In genomic region chr7:2663121-2663886, GRCh38 we compare ENCODE assay signal across 20 cellular contexts. TPM values are rescaled to one million over a fixed set of nuclear protein-coding genes. Genes with fewer than 3 reads are reported as not detected.
DNase-seq lines count a peak whose midpoint lies in the region; ATAC-seq, FAIRE-seq and TF ChIP-seq lines count a peak whose summit lies in the region.
"Had no signal": no experiment of that assay in that cellular context is flagged by ENCODE, and none has a peak within 500 bp of the region (broad histone marks: within the 10 kb centered on the region; RNA-seq: fewer than 3 reads in every experiment).

No MANE protein-coding gene starts in this region.

- POLR2A ChIA-PET in SK-N-SH (lab: Yijun Ruan, JAX) = no interaction called here

- TF ChIP-seq CTCF in SK-N-SH (IDR thresholded peaks at IDR 0.05) (no peak), cardiac muscle cell (IDR thresholded peaks at IDR 0.05; ENCODE audit: low read depth, low read length) (no peak), dorsolateral prefrontal cortex (IDR thresholded peaks at IDR 0.05 in 54 of 56, conservative IDR thresholded peaks at IDR 0.05 in 2 of 56; ENCODE audit: low read depth in 1 of 56, partially characterized antibody in 56 of 56) (no peak)

- ATAC-seq in SK-N-SH treated with all-trans-retinoic acid at 6 μM for 48 hours (no peak), GM21576 (IDR thresholded peaks at IDR 0.05; ENCODE audit: unreplicated experiment) (no peak), HG03342 (IDR thresholded peaks at IDR 0.05; ENCODE audit: unreplicated experiment) (no peak)
- ATAC-seq: foreskin keratinocyte; naive thymus-derived CD8-positive, alpha-beta T cell had no signal

- intact Hi-C loops in dorsolateral prefrontal cortex (cut with DNase I) = loop anchor here (5.0 to 10.0 kb wide), 2 partner anchors 96 to 209 kb away; no protein-coding TSS in a partner anchor

- H3K9me2 ChIP-seq in SK-N-SH = no peaks in the 10 kb centered on the region

- H3K4me3 ChIP-seq in SK-N-SH (ENCODE audit: low read depth in 2 of 2, low read length in 1 of 2) = no peak overlapping the region
- H3K4me3 ChIP-seq in cardiac muscle cell = no peak overlapping the region
- no peak overlapping the region for H3K4me3 ChIP-seq in dorsolateral prefrontal cortex
- H3K4me3 ChIP-seq: SJCRH30, smooth muscle cell had no signal

- no peaks in the 10 kb centered on the region for H3K79me2 ChIP-seq in SK-N-SH (ENCODE audit: insufficient read depth)

- H3K4me1 ChIP-seq in SK-N-SH (ENCODE audit: control insufficient read depth in 1 of 2, insufficient read depth in 2 of 2, low read depth in 1 of 2, low read length in 1 of 2) = peaks cover 0 to 42% of the 10 kb centered on the region in 2 experiments; a peak in 1 of 4 replicates
- no peaks in the 10 kb centered on the region for H3K4me1 ChIP-seq in cardiac muscle cell (ENCODE audit: low read depth)
- H3K4me1 ChIP-seq: foreskin keratinocyte, SJCRH30 had no signal

- H3K27ac ChIP-seq in SK-N-SH (ENCODE audit: low read depth in 2 of 2, low read length in 1 of 2) = peak overlapping the region in 1 of 2 experiments; percentile 63; a peak in 1 of 4 replicates
- H3K27ac ChIP-seq in cardiac muscle cell = peak overlapping the region; percentile 51
- H3K27ac ChIP-seq in dorsolateral prefrontal cortex = peak overlapping the region in 2 of 59 donors; percentile 3 to 5
- H3K27ac ChIP-seq: foreskin keratinocyte, SJCRH30 had no signal

- H2AFZ ChIP-seq in SK-N-SH (ENCODE audit: low read depth) = no peak overlapping the region

- H3F3A ChIP-seq in SK-N-SH (replicated peaks; ENCODE audit: insufficient read depth) = no peaks in the 10 kb centered on the region

- 87% methylated on average over 21 of the region's 30 CpGs for WGBS in SK-N-SH (ENCODE audit: low lambda C conversion rate)

- H3K36me3 ChIP-seq in SK-N-SH (replicated peaks in 1 of 2; ENCODE audit: control insufficient read depth in 1 of 2, insufficient read depth in 2 of 2, low read length in 1 of 2) (peaks cover 6 to 52% of the 10 kb centered on the region in 2 experiments), cardiac muscle cell (peaks cover 3% of the 10 kb centered on the region)

- peak; percentile 91 for FAIRE-seq in urothelium cell line (lab: Jason Lieb, UNC)
- FAIRE-seq: A204.1, islet of Langerhans, TTC549 had no signal

- no peak for TF ChIP-seq RAD21 in SK-N-SH (IDR thresholded peaks at IDR 0.05; ENCODE audit: low read length)

- H3K9ac ChIP-seq in SK-N-SH = no peak overlapping the region

- H3K9me3 ChIP-seq in SK-N-SH (no peaks in the 10 kb centered on the region), cardiac muscle cell (ENCODE audit: low read depth) (no peaks in the 10 kb centered on the region)
- H3K9me3 ChIP-seq: SJCRH30 had no signal

- peaks cover 39% of the 10 kb centered on the region for H4K20me1 ChIP-seq in SK-N-SH (ENCODE audit: insufficient read depth)

- DNase-seq in SK-N-SH = peak; percentile 63
- DNase-seq in cardiac muscle cell (ENCODE audit: low read depth in 1 of 2, low spot score in 1 of 2) = peak in 1 of 2 donors; percentile 23
- peak; percentile 37 for DNase-seq in midbrain (lab: John Stamatoyannopoulos, UW)
- DNase-seq in urothelium cell line (ENCODE audit: low spot score) = no peak
- DNase-seq in dorsolateral prefrontal cortex = no peak
- DNase-seq: activated CD4-positive, alpha-beta memory T cell treated with anti-CD3 and anti-CD28 coated beads, Interleukin-2, amount 10 ng/mL, durations not matched to agents 7 days and 5 days; CD4-positive, alpha-beta memory T cell; effector CD8-positive, alpha-beta T cell; foreskin keratinocyte; NCI-H2029 treated with DMSO at 0.1 percent for 48 hours; NCI-H774; SJCRH30 had no signal

- H3K4me2 ChIP-seq in SK-N-SH = no peak overlapping the region
- H3K4me2 ChIP-seq: smooth muscle cell had no signal

- no peak for TF ChIP-seq EP300 in SK-N-SH (IDR thresholded peaks at IDR 0.05; ENCODE audit: borderline replicate concordance in 1 of 2, low read depth in 1 of 2, low read length in 1 of 2)

- CTCF ChIA-PET in SK-N-SH (lab: Yijun Ruan, JAX) = interaction anchor here (0.6 to 4.9 kb wide), 7 partner anchors 11 to 1597 kb away, joined by 3 to 28 read pairs (median 3); no protein-coding TSS in a partner anchor

- H3K27me3 ChIP-seq in SK-N-SH (ENCODE audit: insufficient read depth) (no peaks in the 10 kb centered on the region), cardiac muscle cell (no peaks in the 10 kb centered on the region), dorsolateral prefrontal cortex (no peaks in the 10 kb centered on the region)
- H3K27me3 ChIP-seq: SJCRH30 had no signal

TF ChIP-seq in SK-N-SH, 30 proteins besides CTCF, POLR2A, EP300 and RAD21:
- TF ChIP-seq, protein P1, sequence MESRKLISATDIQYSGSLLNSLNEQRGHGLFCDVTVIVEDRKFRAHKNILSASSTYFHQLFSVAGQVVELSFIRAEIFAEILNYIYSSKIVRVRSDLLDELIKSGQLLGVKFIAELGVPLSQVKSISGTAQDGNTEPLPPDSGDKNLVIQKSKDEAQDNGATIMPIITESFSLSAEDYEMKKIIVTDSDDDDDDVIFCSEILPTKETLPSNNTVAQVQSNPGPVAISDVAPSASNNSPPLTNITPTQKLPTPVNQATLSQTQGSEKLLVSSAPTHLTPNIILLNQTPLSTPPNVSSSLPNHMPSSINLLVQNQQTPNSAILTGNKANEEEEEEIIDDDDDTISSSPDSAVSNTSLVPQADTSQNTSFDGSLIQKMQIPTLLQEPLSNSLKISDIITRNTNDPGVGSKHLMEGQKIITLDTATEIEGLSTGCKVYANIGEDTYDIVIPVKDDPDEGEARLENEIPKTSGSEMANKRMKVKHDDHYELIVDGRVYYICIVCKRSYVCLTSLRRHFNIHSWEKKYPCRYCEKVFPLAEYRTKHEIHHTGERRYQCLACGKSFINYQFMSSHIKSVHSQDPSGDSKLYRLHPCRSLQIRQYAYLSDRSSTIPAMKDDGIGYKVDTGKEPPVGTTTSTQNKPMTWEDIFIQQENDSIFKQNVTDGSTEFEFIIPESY (IDR thresholded peaks at IDR 0.05; ENCODE audit: borderline replicate concordance, low read depth) = no peak
- 0 out of 2 replicates have a peak, but pooled peaks have one; percentile 8 for TF ChIP-seq POLR2AphosphoS5 (IDR thresholded peaks at IDR 0.05; ENCODE audit: low read depth, low read length)
TF ChIP-seq in SK-N-SH: peak in this region for 1.

TF ChIP-seq in SK-N-SH treated with all-trans-retinoic acid at 6 μM for 48 hours, 23 proteins besides CTCF, POLR2A, EP300 and RAD21 (continues in another document):
- no peak for TF ChIP-seq CSDC2 (CRISPR knock-in tag; IDR thresholded peaks at IDR 0.05)
- TF ChIP-seq ZNF565 (CRISPR knock-in tag; conservative IDR thresholded peaks at IDR 0.05; ENCODE audit: low read depth) = no peak
- no peak for TF ChIP-seq ZNF8 (CRISPR knock-in tag; IDR thresholded peaks at IDR 0.05)
- no peak for TF ChIP-seq POU6F1 (CRISPR knock-in tag; IDR thresholded peaks at IDR 0.05; ENCODE audit: borderline replicate concordance, low read depth)
- TF ChIP-seq TOX (CRISPR knock-in tag; IDR thresholded peaks at IDR 0.05; ENCODE audit: borderline replicate concordance) = no peak
- no peak for TF ChIP-seq ARNTL (CRISPR knock-in tag; IDR thresholded peaks at IDR 0.05; ENCODE audit: borderline replicate concordance, low read depth)
- TF ChIP-seq GLIS3 (CRISPR knock-in tag; IDR thresholded peaks at IDR 0.05) = no peak
- TF ChIP-seq, protein P2, sequence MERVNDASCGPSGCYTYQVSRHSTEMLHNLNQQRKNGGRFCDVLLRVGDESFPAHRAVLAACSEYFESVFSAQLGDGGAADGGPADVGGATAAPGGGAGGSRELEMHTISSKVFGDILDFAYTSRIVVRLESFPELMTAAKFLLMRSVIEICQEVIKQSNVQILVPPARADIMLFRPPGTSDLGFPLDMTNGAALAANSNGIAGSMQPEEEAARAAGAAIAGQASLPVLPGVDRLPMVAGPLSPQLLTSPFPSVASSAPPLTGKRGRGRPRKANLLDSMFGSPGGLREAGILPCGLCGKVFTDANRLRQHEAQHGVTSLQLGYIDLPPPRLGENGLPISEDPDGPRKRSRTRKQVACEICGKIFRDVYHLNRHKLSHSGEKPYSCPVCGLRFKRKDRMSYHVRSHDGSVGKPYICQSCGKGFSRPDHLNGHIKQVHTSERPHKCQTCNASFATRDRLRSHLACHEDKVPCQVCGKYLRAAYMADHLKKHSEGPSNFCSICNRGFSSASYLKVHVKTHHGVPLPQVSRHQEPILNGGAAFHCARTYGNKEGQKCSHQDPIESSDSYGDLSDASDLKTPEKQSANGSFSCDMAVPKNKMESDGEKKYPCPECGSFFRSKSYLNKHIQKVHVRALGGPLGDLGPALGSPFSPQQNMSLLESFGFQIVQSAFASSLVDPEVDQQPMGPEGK (CRISPR knock-in tag; IDR thresholded peaks at IDR 0.05; ENCODE audit: borderline replicate concordance) = no peak
- TF ChIP-seq TCF4 (CRISPR knock-in tag; IDR thresholded peaks at IDR 0.05; ENCODE audit: borderline replicate concordance) = no peak
- no peak for TF ChIP-seq ZFP3 (CRISPR knock-in tag; IDR thresholded peaks at IDR 0.05)
- TF ChIP-seq SNAI2 (CRISPR knock-in tag; IDR thresholded peaks at IDR 0.05) = no peak

RNA-seq across cellular contexts. Expression of gene AMZ1, which starts 24.7 kb away (rescaled TPM):
- polyA plus RNA-seq in SK-N-SH (2012; rRNA removed) (0.15 and 0.19 TPM in 2 replicates), cardiac muscle cell (1.6 and 1.7 TPM in 2 replicates)
- polyA plus RNA-seq in SK-N-SH (2012; cell fraction: cytosol; rRNA removed) = 0.04 and 0.12 TPM in 2 replicates
- polyA plus RNA-seq in SK-N-SH (2012; cell fraction: nucleus; rRNA removed) = 0.29 and 0.69 TPM in 2 replicates
- total RNA-seq in cardiac muscle cell (0.80 and 1.1 TPM in 2 replicates), dorsolateral prefrontal cortex (10 to 100 TPM in 74 of 120 experiments, 1 to 10 TPM in 46; 6.1 to 23.5 (median 11.7) TPM)
- total RNA-seq: foreskin keratinocyte had no signal
- polyA plus RNA-seq: foreskin keratinocyte; naive thymus-derived CD8-positive, alpha-beta T cell had no signal

RNA-seq across cellular contexts. Expression of gene TTYH3, which starts 31.5 kb away (rescaled TPM):
- 65.3 and 105 TPM in 2 replicates for polyA plus RNA-seq in SK-N-SH (2012; rRNA removed)
- 44.6 and 83.8 TPM in 2 replicates for polyA plus RNA-seq in SK-N-SH (2012; cell fraction: cytosol; rRNA removed)
- polyA plus RNA-seq in SK-N-SH (2012; cell fraction: nucleus; rRNA removed) = 139 and 151 TPM in 2 replicates
- total RNA-seq in cardiac muscle cell = 61.0 and 64.6 TPM in 2 replicates
- 71.4 and 86.6 TPM in 2 replicates for polyA plus RNA-seq in cardiac muscle cell
- total RNA-seq in dorsolateral prefrontal cortex = 100 to 1,000 TPM in 10 of 120 experiments, 10 to 100 TPM in 110; 43.5 to 134 (median 75.1) TPM

Comparison
In these comparisons a context has a peak if more than half of its experiments do, and no peak if none do; other contexts are left out.
1. DNase-seq: peak in SK-N-SH (single experiment) and midbrain (single experiment); none in urothelium cell line (single experiment) and dorsolateral prefrontal cortex (0 of 10).